Comparison of ENCODE assay signal across 22 cellular contexts in the genomic region with DNA sequence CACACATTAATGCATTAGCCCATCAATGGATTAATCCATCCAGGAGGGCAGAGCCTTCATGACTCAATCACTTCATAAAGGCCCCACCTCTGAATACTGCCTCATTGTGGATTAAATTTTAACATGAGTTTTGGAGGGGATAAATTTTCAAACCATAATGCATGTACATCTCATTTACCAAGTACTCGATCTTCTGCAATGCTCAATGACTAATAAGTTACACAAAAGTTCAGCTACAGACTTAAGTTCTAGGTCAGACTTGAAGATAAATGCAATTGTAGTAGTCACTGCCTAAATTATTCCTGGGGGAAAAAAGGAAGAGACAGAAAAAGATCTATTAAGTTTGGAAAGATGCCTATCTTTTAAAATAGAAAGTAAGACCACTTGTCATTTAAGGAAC.
DNase-seq lines count a peak whose midpoint lies in the region; ATAC-seq, FAIRE-seq and TF ChIP-seq lines count a peak whose summit lies in the region.
"Had no signal": no experiment of that assay in that cellular context is flagged by ENCODE, and none has a peak within 500 bp of the region (broad histone marks: within the 10 kb centered on the region; RNA-seq: fewer than 3 reads in every experiment).

No MANE protein-coding gene starts in this region.

- CTCF ChIA-PET in HepG2 (lab: Yijun Ruan, JAX; ENCODE audit: low intra/inter-chr PET ratio, low total read pairs), result no interaction called here

- H3K4me3 ChIP-seq in RWPE2 (ENCODE audit: severe bottlenecking) (no peak overlapping the region), foreskin fibroblast (ENCODE audit: low read depth in 1 of 2, low read length in 2 of 2) (no peak overlapping the region), HepG2 (replicated peaks in 1 of 3; ENCODE audit: insufficient read depth in 1 of 3, low read depth in 2 of 3, low read length in 3 of 3) (no peak overlapping the region)
- H3K4me3 ChIP-seq: HAP-1, MG63 had no signal

- no peak overlapping the region for H3K9ac ChIP-seq in HepG2 (ENCODE audit: insufficient read depth, low read depth, low read length)
- H3K9ac ChIP-seq: SK-N-SH had no signal

- H4K20me1 ChIP-seq in HepG2 (ENCODE audit: insufficient read depth, low read length), result no peaks in the 10 kb centered on the region

- no peak overlapping the region for H3K4me2 ChIP-seq in HepG2 (ENCODE audit: low read depth, low read length)
- H3K4me2 ChIP-seq: SK-N-SH had no signal

- no peak for TF ChIP-seq EP300 in HepG2 (IDR thresholded peaks at IDR 0.05; ENCODE audit: low read depth in 2 of 2, low read length in 2 of 2)
- TF ChIP-seq EP300 in HepG2 (CRISPR knock-in tag; IDR thresholded peaks at IDR 0.05; ENCODE audit: borderline replicate concordance), result no peak

- POLR2A ChIA-PET in HepG2 (lab: Yijun Ruan, JAX), result no interaction called here

- 5% methylated on average over 1 of the region's 1 CpG for WGBS in HepG2 (ENCODE audit: low lambda C conversion rate)

- BruUV-seq in HepG2 (replicated peaks; lab: Mats Ljungman, UMichigan), result no TSS peak

- TF ChIP-seq CTCF in 22Rv1 (IDR thresholded peaks at IDR 0.05) (no peak), RWPE2 (IDR thresholded peaks at IDR 0.05; ENCODE audit: poor library complexity, severe bottlenecking) (no peak), foreskin fibroblast (IDR thresholded peaks at IDR 0.05; ENCODE audit: low read depth, low read length) (no peak), HepG2 (CRISPR knock-in tag; IDR thresholded peaks at IDR 0.05) (no peak)

- FAIRE-seq in HepG2 (lab: Jason Lieb, UNC), result no peak
- FAIRE-seq: D721Med, HTR-8/SVneo had no signal

- H3K9me3 ChIP-seq in RWPE2 (ENCODE audit: severe bottlenecking) (no peaks in the 10 kb centered on the region), HepG2 (ENCODE audit: low read length) (no peaks in the 10 kb centered on the region)
- H3K9me3 ChIP-seq: HAP-1, MG63, SK-N-SH had no signal

- H3K27ac ChIP-seq in 22Rv1, result peak overlapping the region; percentile 61
- H3K27ac ChIP-seq in RWPE2 (ENCODE audit: poor library complexity, severe bottlenecking), result no peak overlapping the region
- H3K27ac ChIP-seq in HepG2 (ENCODE audit: extremely low read length, insufficient read depth, low read length), result no peak overlapping the region

- TF ChIP-seq POLR2A in HepG2 (IDR thresholded peaks at IDR 0.05; ENCODE audit: insufficient read depth in 1 of 2, low read depth in 2 of 2, low read length in 2 of 2), result no peak

- ATAC-seq in RWPE2 (ENCODE audit: low read depth), result 0 out of 3 replicates have a peak, but pooled peaks have one; percentile 21
- no peak for ATAC-seq in HepG2
- no peak for ATAC-seq in HG02981 (IDR thresholded peaks at IDR 0.05; ENCODE audit: unreplicated experiment)
- ATAC-seq in GM18873 (IDR thresholded peaks at IDR 0.05; ENCODE audit: low FRiP score, unreplicated experiment), result no peak

- H3K36me3 ChIP-seq in RWPE2 (ENCODE audit: low read depth) (no peaks in the 10 kb centered on the region), HepG2 (replicated peaks in 1 of 2; ENCODE audit: control insufficient read depth in 1 of 2, insufficient read depth in 2 of 2, low read length in 2 of 2) (no peaks in the 10 kb centered on the region)
- H3K36me3 ChIP-seq: HAP-1, MG63 had no signal

- no peak overlapping the region for H2AFZ ChIP-seq in HepG2 (ENCODE audit: low read length)

- no peak for TF ChIP-seq RAD21 in HepG2 (CRISPR knock-in tag; IDR thresholded peaks at IDR 0.05)

- H3K27me3 ChIP-seq in RWPE2 (ENCODE audit: insufficient read depth, poor library complexity, severe bottlenecking), result no peaks in the 10 kb centered on the region
- H3K27me3 ChIP-seq in HepG2 (ENCODE audit: control insufficient read depth in 1 of 2, insufficient read depth in 2 of 2, low read length in 2 of 2), result peaks cover 0 to under 1% of the 10 kb centered on the region in 2 experiments; a peak in 1 of 5 replicates
- H3K27me3 ChIP-seq: MG63 had no signal

- no peaks in the 10 kb centered on the region for H3K79me2 ChIP-seq in HepG2 (ENCODE audit: insufficient read depth, low read length)

- in situ Hi-C loops in HepG2 (cut with HindIII; ENCODE audit: extremely low pct_ligation_motif_present, low pct_unique_long_range_greater_than_20kb), result no loop called here

- intact Hi-C loops in HepG2 (cut with micrococcal nuclease; ENCODE audit: unreplicated experiment) (no loop called here), cardiac septum (cut with DNase I) (no loop called here)

- H3K4me1 ChIP-seq in RWPE2 (ENCODE audit: insufficient read depth, poor library complexity, severe bottlenecking), result no peaks in the 10 kb centered on the region
- H3K4me1 ChIP-seq in HepG2 (ENCODE audit: insufficient read depth, low read length), result peaks cover 18% of the 10 kb centered on the region
- H3K4me1 ChIP-seq: HAP-1 had no signal

- DNase-seq in HS-5 (ENCODE audit: low read depth), result peak; percentile 1
- DNase-seq in RWPE2 (ENCODE audit: low spot score), result no peak
- peak; percentile 7 to 47 for DNase-seq in foreskin fibroblast
- DNase-seq in HepG2 (ENCODE audit: low spot score), result no peak
- no peak for DNase-seq in cardiac septum (ENCODE audit: low spot score)
- DNase-seq: DMS53, GF-D8, MG63, NCI-H1417, NCI-H187, NCI-H446, NCI-H526, OCI-M1, RPMI8226, SHP77 treated with DMSO at 0.1 percent for 48 hours, SK-N-SH had no signal

TF ChIP-seq in HepG2, 621 proteins besides CTCF, POLR2A, EP300 and RAD21 (continues in another document):
- no peak for TF ChIP-seq ZNF83 (CRISPR knock-in tag; IDR thresholded peaks at IDR 0.05; ENCODE audit: borderline replicate concordance)
- TF ChIP-seq ZSCAN29 (CRISPR knock-in tag; conservative IDR thresholded peaks at IDR 0.05), result no peak
- TF ChIP-seq ZNF337 (CRISPR knock-in tag; IDR thresholded peaks at IDR 0.05; ENCODE audit: borderline replicate concordance, low read depth), result no peak
- no peak for TF ChIP-seq ZNF563 (CRISPR knock-in tag; IDR thresholded peaks at IDR 0.05)
- TF ChIP-seq ZNF883 (CRISPR knock-in tag; IDR thresholded peaks at IDR 0.05; ENCODE audit: not compliant biosample characterization), result no peak
- TF ChIP-seq ZNF34 (CRISPR knock-in tag; IDR thresholded peaks at IDR 0.05; ENCODE audit: borderline replicate concordance), result no peak
- TF ChIP-seq, protein P1, sequence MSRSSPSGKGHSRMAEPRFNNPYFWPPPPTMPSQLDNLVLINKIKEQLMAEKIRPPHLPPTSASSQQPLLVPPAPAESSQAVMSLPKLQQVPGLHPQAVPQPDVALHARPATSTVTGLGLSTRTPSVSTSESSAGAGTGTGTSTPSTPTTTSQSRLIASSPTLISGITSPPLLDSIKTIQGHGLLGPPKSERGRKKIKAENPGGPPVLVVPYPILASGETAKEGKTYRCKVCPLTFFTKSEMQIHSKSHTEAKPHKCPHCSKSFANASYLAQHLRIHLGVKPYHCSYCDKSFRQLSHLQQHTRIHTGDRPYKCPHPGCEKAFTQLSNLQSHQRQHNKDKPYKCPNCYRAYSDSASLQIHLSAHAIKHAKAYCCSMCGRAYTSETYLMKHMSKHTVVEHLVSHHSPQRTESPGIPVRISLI (CRISPR knock-in tag; IDR thresholded peaks at IDR 0.05; ENCODE audit: borderline replicate concordance), result no peak
- TF ChIP-seq SMYD3 (CRISPR knock-in tag; IDR thresholded peaks at IDR 0.05), result no peak
- TF ChIP-seq ZNF552 (CRISPR knock-in tag; IDR thresholded peaks at IDR 0.05; ENCODE audit: borderline replicate concordance), result no peak
- no peak for TF ChIP-seq NCOA1 (CRISPR knock-in tag; IDR thresholded peaks at IDR 0.05)

Comparison
In these comparisons a context has a peak if more than half of its experiments do, and no peak if none do; other contexts are left out.
1. DNase-seq: peak in HS-5 (single experiment) and foreskin fibroblast (2 of 2); none in RWPE2 (single experiment), HepG2 (single experiment) and cardiac septum (single experiment).